14 cellular contexts compared by ENCODE assay signal in the genomic region with DNA sequence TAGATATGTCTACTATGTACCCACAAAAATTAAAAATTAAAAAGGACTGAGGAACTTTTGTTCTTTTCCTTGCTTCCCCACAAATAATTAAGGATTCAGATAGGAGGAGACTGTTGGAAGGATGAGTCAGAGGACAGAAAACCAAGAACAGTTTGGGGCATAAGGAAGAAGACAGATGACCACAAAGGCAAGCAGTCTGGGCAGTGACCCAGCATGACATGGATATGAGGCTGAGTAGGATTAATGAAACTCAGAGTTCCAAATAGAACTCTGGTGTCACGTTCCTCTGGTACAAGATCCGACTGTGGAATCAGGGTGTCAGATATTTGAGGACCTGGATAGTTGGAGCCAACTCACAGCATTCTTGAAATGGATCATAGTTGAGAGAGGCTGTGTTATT.
A peak's percentile ranks its signal among the peaks of the same experiment; 100 is the strongest.
DNase-seq lines count a peak whose midpoint lies in the region; ATAC-seq, FAIRE-seq and TF ChIP-seq lines count a peak whose summit lies in the region.
"Had no signal": no experiment of that assay in that cellular context is flagged by ENCODE, and none has a peak within 500 bp of the region (broad histone marks: within the 10 kb centered on the region; RNA-seq: fewer than 3 reads in every experiment).

No MANE protein-coding gene starts in this region.

- peak overlapping the region; percentile 56 for H3K4me2 ChIP-seq in GM23248 (ENCODE audit: unreplicated experiment)
- H3K4me2 ChIP-seq in skeletal muscle satellite cell (ENCODE audit: low read length): no peak overlapping the region

- H3K4me1 ChIP-seq in GM23248 (ENCODE audit: insufficient read depth) (peaks cover 45% of the 10 kb centered on the region), adipocyte (ENCODE audit: control insufficient read depth, insufficient read depth, low read length) (peaks cover 27% of the 10 kb centered on the region), gastroesophageal sphincter (no peaks in the 10 kb centered on the region), skeletal muscle satellite cell (ENCODE audit: control insufficient read depth, insufficient read depth, low read length) (peaks cover 37% of the 10 kb centered on the region)

- H3K9me2 ChIP-seq in GM23248 (ENCODE audit: insufficient read depth): no peaks in the 10 kb centered on the region

- peaks cover 38% of the 10 kb centered on the region for H3F3A ChIP-seq in GM23248 (ENCODE audit: insufficient read depth)

- no peak for TF ChIP-seq CTCF in gastroesophageal sphincter (IDR thresholded peaks at IDR 0.05)

- in situ Hi-C loops in GM23248 (cut with MboI): no loop called here

- TF ChIP-seq EP300 in gastroesophageal sphincter (IDR thresholded peaks at IDR 0.05): no peak

- H3K27me3 ChIP-seq in GM23248 (replicated peaks; ENCODE audit: insufficient read depth) (no peaks in the 10 kb centered on the region), adipocyte (replicated peaks; ENCODE audit: control insufficient read depth, insufficient read depth, low read length) (no peaks in the 10 kb centered on the region), gastroesophageal sphincter (no peaks in the 10 kb centered on the region), skeletal muscle satellite cell (ENCODE audit: control insufficient read depth, insufficient read depth, low read length) (no peaks in the 10 kb centered on the region)
- H3K27me3 ChIP-seq: dorsolateral prefrontal cortex had no signal

- H3K9ac ChIP-seq in GM23248: peak overlapping the region; percentile 62
- H3K9ac ChIP-seq in adipocyte (ENCODE audit: low read length): no peak overlapping the region
- peak overlapping the region; percentile 18 for H3K9ac ChIP-seq in skeletal muscle satellite cell (ENCODE audit: low read depth, low read length)

- no peaks in the 10 kb centered on the region for H3K36me3 ChIP-seq in GM23248 (ENCODE audit: low read depth)
- no peaks in the 10 kb centered on the region for H3K36me3 ChIP-seq in adipocyte (ENCODE audit: control insufficient read depth, insufficient read depth, low read length, severe bottlenecking)
- no peaks in the 10 kb centered on the region for H3K36me3 ChIP-seq in gastroesophageal sphincter
- H3K36me3 ChIP-seq in skeletal muscle satellite cell (ENCODE audit: insufficient read depth, low read length): no peaks in the 10 kb centered on the region

- H2AFZ ChIP-seq in GM23248: no peak overlapping the region

- peak; percentile 97 for DNase-seq in GM23248
- DNase-seq in adipocyte (ENCODE audit: low read depth): peak; percentile 68
- DNase-seq in activated naive CD4-positive, alpha-beta T cell treated with anti-CD3 and anti-CD28 coated beads, Interleukin-2, amount 50 U/mL, for 16 hours: no peak
- DNase-seq in GM12892 (ENCODE audit: insufficient read length): no peak
- no peak for DNase-seq in GDM1 (lab: John Stamatoyannopoulos, UW)
- DNase-seq: dorsolateral prefrontal cortex, immature natural killer cell, NCI-H2171, occipital lobe had no signal

- ATAC-seq in gastroesophageal sphincter (peak; percentile 66), HG02970 (IDR thresholded peaks at IDR 0.05; ENCODE audit: low FRiP score, unreplicated experiment) (no peak)
- ATAC-seq: activated CD4-positive, CD25-positive, alpha-beta regulatory T cell treated with anti-CD3 and anti-CD28 coated beads, Interleukin-2, amount 50 U/mL, for 24 hours had no signal

- TF ChIP-seq POLR2A in gastroesophageal sphincter (IDR thresholded peaks at IDR 0.05) (no peak), GM12892 (IDR thresholded peaks at IDR 0.05; ENCODE audit: low read depth, low read length) (no peak)

- H4K20me1 ChIP-seq in GM23248 (ENCODE audit: insufficient read depth): no peaks in the 10 kb centered on the region

- FAIRE-seq in GM12892 (lab: Jason Lieb, UNC): no peak
- FAIRE-seq: GM18507 had no signal

- WGBS in GM23248 (ENCODE audit: low coverage in 1 of 2, low lambda C conversion rate in 2 of 2, missing lambda C conversion rate in 2 of 2), 2 experiments: 0 to 2% methylated on average over 2 of the region's 2 CpGs
- WGBS in gastroesophageal sphincter (ENCODE audit: low coverage in 1 of 2), 2 donors: 0 to 11% methylated on average over 2 of the region's 2 CpGs

- H3K79me2 ChIP-seq in GM23248 (ENCODE audit: insufficient read depth): no peaks in the 10 kb centered on the region

- 0 out of 2 replicates have a peak overlapping the region, but pooled peaks have one; percentile 1 for H3K4me3 ChIP-seq in GM23248
- H3K4me3 ChIP-seq in adipocyte (ENCODE audit: low read length): no peak overlapping the region
- no peak overlapping the region for H3K4me3 ChIP-seq in gastroesophageal sphincter
- H3K4me3 ChIP-seq in skeletal muscle satellite cell (ENCODE audit: low read length): no peak overlapping the region
- H3K4me3 ChIP-seq: dorsolateral prefrontal cortex had no signal

- H3K27ac ChIP-seq in GM23248: peak overlapping the region; percentile 88
- H3K27ac ChIP-seq in gastroesophageal sphincter: no peak overlapping the region
- H3K27ac ChIP-seq: dorsolateral prefrontal cortex had no signal

- peaks cover 4% of the 10 kb centered on the region for H3K9me3 ChIP-seq in GM23248 (ENCODE audit: low read depth)
- peaks cover 28% of the 10 kb centered on the region for H3K9me3 ChIP-seq in adipocyte (ENCODE audit: control insufficient read depth, low read length)
- H3K9me3 ChIP-seq in gastroesophageal sphincter: peaks cover 0 to 5% (median 0%) of the 10 kb centered on the region in 3 donors
- H3K9me3 ChIP-seq in skeletal muscle satellite cell (replicated peaks; ENCODE audit: low read length): peaks cover 4% of the 10 kb centered on the region

Comparison
In these comparisons a context has a peak if more than half of its experiments do, and no peak if none do; other contexts are left out.
1. DNase-seq: peak in GM23248 (single experiment) and adipocyte (single experiment); none in activated naive CD4-positive, alpha-beta T cell treated with anti-CD3 and anti-CD28 coated beads, Interleukin-2, amount 50 U/mL, for 16 hours (single experiment), GM12892 (single experiment) and GDM1 (single experiment).